Comparison of ENCODE assay signal across 2 cellular contexts in genomic region chr6:14141531-14141930, GRCh38.
TF ChIP-seq lines count a peak whose summit lies in the region.

No MANE protein-coding gene starts in this region.

TF ChIP-seq in HEK293, 187 proteins besides CTCF, POLR2A, EP300 and RAD21 (continued from another document):
- no peak for TF ChIP-seq PBX3 (CRISPR knock-in tag; IDR thresholded peaks at IDR 0.05)

TF ChIP-seq in K562, 482 proteins besides CTCF, POLR2A, EP300 and RAD21 (continued from another document):
- no peak for TF ChIP-seq PREB (CRISPR knock-in tag; IDR thresholded peaks at IDR 0.05)
- TF ChIP-seq FOXO4 (CRISPR knock-in tag; IDR thresholded peaks at IDR 0.05) = no peak
- no peak for TF ChIP-seq IRF9 (tag; IDR thresholded peaks at IDR 0.05)
- 0 out of 2 replicates have a peak, but pooled peaks have one; percentile 5 for TF ChIP-seq MAFG (tag; conservative IDR thresholded peaks at IDR 0.05)
- no peak for TF ChIP-seq ZFP1 (CRISPR knock-in tag; IDR thresholded peaks at IDR 0.05)
- no peak for TF ChIP-seq FOXA3 (CRISPR knock-in tag; conservative IDR thresholded peaks at IDR 0.05 in 1 of 2, IDR thresholded peaks at IDR 0.05 in 1 of 2)
- no peak for TF ChIP-seq ZBTB5 (IDR thresholded peaks at IDR 0.05)
- no peak for TF ChIP-seq POLR2B (IDR thresholded peaks at IDR 0.05; ENCODE audit: low read depth, partially characterized antibody)
- peak; percentile 50; the same call in 1 of the 2 replicates for TF ChIP-seq ZNF316 (IDR thresholded peaks at IDR 0.05)
